In genomic region chr19:46372901-46373572, GRCh38 we compare ENCODE assay signal across 8 cellular contexts. TPM values are rescaled to one million over a fixed set of nuclear protein-coding genes. Genes with fewer than 3 reads are reported as not detected.
A peak's percentile ranks its signal among the peaks of the same experiment; 100 is the strongest.
DNase-seq lines count a peak whose midpoint lies in the region; ATAC-seq, FAIRE-seq and TF ChIP-seq lines count a peak whose summit lies in the region.

No MANE protein-coding gene starts in this region.

- peak overlapping the region; percentile 16 for H3K9ac ChIP-seq in endothelial cell of umbilical vein (replicated peaks; ENCODE audit: extremely low read depth, insufficient read depth, low read length)

- H3K4me3 Mint-ChIP-seq in osteocyte (ENCODE audit: unreplicated experiment) = no peak overlapping the region
- H3K4me3 Mint-ChIP-seq in naive thymus-derived CD4-positive, alpha-beta T cell = no peak overlapping the region

- no peak overlapping the region for H2AFZ ChIP-seq in endothelial cell of umbilical vein (ENCODE audit: low read depth, low read length)

- TF ChIP-seq POLR2A in endothelial cell of umbilical vein (IDR thresholded peaks at IDR 0.05; ENCODE audit: low read depth, low read length) = no peak

- peaks cover 44% of the 10 kb centered on the region for H3K79me2 ChIP-seq in endothelial cell of umbilical vein (ENCODE audit: control insufficient read depth, insufficient read depth, low read length)

- peak; percentile 66 for FAIRE-seq in endothelial cell of umbilical vein (lab: Jason Lieb, UNC)

- no peaks in the 10 kb centered on the region for H4K20me1 ChIP-seq in endothelial cell of umbilical vein (replicated peaks; ENCODE audit: control insufficient read depth, extremely low read depth, insufficient read depth, low read length)

- POLR2A ChIA-PET in endothelial cell of umbilical vein (lab: Charles Lee) = no interaction called here
- POLR2A ChIA-PET in naive thymus-derived CD4-positive, alpha-beta T cell (lab: Charles Lee) = no interaction called here

- H3K9me1 ChIP-seq in endothelial cell of umbilical vein (replicated peaks; ENCODE audit: control insufficient read depth, extremely low read depth, insufficient read depth, low read length) = no peaks in the 10 kb centered on the region

- H3K4me2 ChIP-seq in endothelial cell of umbilical vein (ENCODE audit: insufficient read depth, low read length) = no peak overlapping the region

- peaks cover 13 to 23% of the 10 kb centered on the region in 2 experiments for H3K36me3 ChIP-seq in endothelial cell of umbilical vein (ENCODE audit: control insufficient read depth in 2 of 2, extremely low read depth in 1 of 2, insufficient read depth in 2 of 2, low read length in 2 of 2)
- peaks cover 0 to 36% (median 4%) of the 10 kb centered on the region in 3 experiments for H3K36me3 ChIP-seq in naive thymus-derived CD4-positive, alpha-beta T cell (ENCODE audit: control insufficient read depth in 2 of 3, insufficient read depth in 3 of 3, low read length in 3 of 3)

- DNase-seq in DMS 273 treated with DMSO at 0.1 percent for 48 hours (lab: John Stamatoyannopoulos, UW) (peak; percentile 33), NCI-H226 (peak; percentile 84), endothelial cell of umbilical vein (ENCODE audit: low read depth, low spot score) (peak; percentile 30), osteocyte (ENCODE audit: extremely low spot score, unreplicated experiment) (no peak)
- no peak for DNase-seq in naive thymus-derived CD4-positive, alpha-beta T cell

- H3K27me3 Mint-ChIP-seq in osteocyte (ENCODE audit: unreplicated experiment) = no peaks in the 10 kb centered on the region
- H3K27me3 Mint-ChIP-seq in naive thymus-derived CD4-positive, alpha-beta T cell = no peaks in the 10 kb centered on the region

- dilution Hi-C loops in endothelial cell of umbilical vein (cut with MboI; ENCODE audit: extremely low pct_ligation_motif_present, low sequenced_read_pairs) = no loop called here

- CTCF ChIA-PET in endothelial cell of umbilical vein (lab: Charles Lee) = interaction anchor here (0.9 to 4.5 kb wide), 12 partner anchors 9 to 92 kb away, joined by 3 to 37 read pairs (median 4); partner anchors contain the start of gene PPP5C
- CTCF ChIA-PET in naive thymus-derived CD4-positive, alpha-beta T cell (lab: Charles Lee) = no interaction called here

- no peaks in the 10 kb centered on the region for H3K27me3 ChIP-seq in endothelial cell of umbilical vein (ENCODE audit: control insufficient read depth in 2 of 2, insufficient read depth in 2 of 2, low read length in 2 of 2)
- H3K27me3 ChIP-seq in naive thymus-derived CD4-positive, alpha-beta T cell (ENCODE audit: control insufficient read depth in 2 of 2, insufficient read depth in 2 of 2, low read length in 2 of 2) = no peaks in the 10 kb centered on the region

- no peaks in the 10 kb centered on the region for H3K9me3 Mint-ChIP-seq in osteocyte (ENCODE audit: unreplicated experiment)
- H3K9me3 Mint-ChIP-seq in naive thymus-derived CD4-positive, alpha-beta T cell = no peaks in the 10 kb centered on the region

- H3K27ac ChIP-seq in endothelial cell of umbilical vein (ENCODE audit: insufficient read depth, low read depth, low read length) = peak overlapping the region; percentile 79
- no peak overlapping the region for H3K27ac ChIP-seq in naive thymus-derived CD4-positive, alpha-beta T cell (ENCODE audit: low read depth, low read length)

- H3K4me3 ChIP-seq in endothelial cell of umbilical vein (replicated peaks in 1 of 3; ENCODE audit: insufficient read depth in 1 of 3, low read depth in 1 of 3, low read length in 3 of 3) = no peak overlapping the region
- H3K4me3 ChIP-seq in naive thymus-derived CD4-positive, alpha-beta T cell (ENCODE audit: low read length) = no peak overlapping the region

- intact Hi-C loops in endothelial cell of umbilical vein (cut with micrococcal nuclease) = loop anchor here (1.0 kb wide), 3 partner anchors 22 to 93 kb away; partner anchors contain the start of gene PPP5C
- intact Hi-C loops in naive thymus-derived CD4-positive, alpha-beta T cell (cut with micrococcal nuclease) = no loop called here

- H3K4me1 ChIP-seq in endothelial cell of umbilical vein (ENCODE audit: control insufficient read depth, extremely low read depth, insufficient read depth, low read length) = peaks cover 34% of the 10 kb centered on the region
- H3K4me1 ChIP-seq in naive thymus-derived CD4-positive, alpha-beta T cell (ENCODE audit: control insufficient read depth in 2 of 2, insufficient read depth in 2 of 2, low read length in 2 of 2) = peaks cover 4 to 5% of the 10 kb centered on the region in 2 donors

- peaks cover 13% of the 10 kb centered on the region for H3K36me3 Mint-ChIP-seq in osteocyte (ENCODE audit: unreplicated experiment)
- H3K36me3 Mint-ChIP-seq in naive thymus-derived CD4-positive, alpha-beta T cell = peaks cover 5 to 28% (median 8%) of the 10 kb centered on the region in 5 donors

- H3K9me3 ChIP-seq in endothelial cell of umbilical vein (replicated peaks; ENCODE audit: control insufficient read depth, insufficient read depth, low read length) = no peaks in the 10 kb centered on the region
- H3K9me3 ChIP-seq in naive thymus-derived CD4-positive, alpha-beta T cell (ENCODE audit: control insufficient read depth in 2 of 3, low read length in 3 of 3) = no peaks in the 10 kb centered on the region

- TF ChIP-seq CTCF in endothelial cell of umbilical vein (IDR thresholded peaks at IDR 0.05; ENCODE audit: extremely low read depth in 1 of 2, insufficient read depth in 1 of 2, low read depth in 1 of 2, low read length in 2 of 2) = peak; percentile 38 to 43
- TF ChIP-seq CTCF in osteocyte (IDR thresholded peaks at IDR 0.05) = peak; percentile 55

- H3K27ac Mint-ChIP-seq in osteocyte (ENCODE audit: unreplicated experiment) = peak overlapping the region; percentile 96
- H3K27ac Mint-ChIP-seq in naive thymus-derived CD4-positive, alpha-beta T cell = peak overlapping the region in 1 of 9 donors; percentile 21

- ATAC-seq in GM21786 (IDR thresholded peaks at IDR 0.05; ENCODE audit: unreplicated experiment) = no peak
- ATAC-seq in HG03460 (IDR thresholded peaks at IDR 0.05; ENCODE audit: unreplicated experiment) = no peak
- ATAC-seq in naive thymus-derived CD4-positive, alpha-beta T cell = no peak
- no peak for ATAC-seq in GM18867 (IDR thresholded peaks at IDR 0.05; ENCODE audit: unreplicated experiment)

- BruUV-seq in endothelial cell of umbilical vein (replicated peaks; lab: Mats Ljungman, UMichigan) = no TSS peak

- H3K4me1 Mint-ChIP-seq in osteocyte (ENCODE audit: unreplicated experiment) = peaks cover 53% of the 10 kb centered on the region
- peaks cover 15 to 35% (median 30%) of the 10 kb centered on the region in 7 donors for H3K4me1 Mint-ChIP-seq in naive thymus-derived CD4-positive, alpha-beta T cell

TF ChIP-seq in endothelial cell of umbilical vein, 7 proteins besides CTCF, POLR2A, EP300 and RAD21 (continues in another document):
- no peak for TF ChIP-seq EZH2 (IDR thresholded peaks at IDR 0.05; ENCODE audit: borderline replicate concordance, low read depth, low read length, severe bottlenecking)
- TF ChIP-seq GATA2 (IDR thresholded peaks at IDR 0.05; ENCODE audit: insufficient read depth, insufficient read length, low read depth, low read length) = no peak
- no peak for TF ChIP-seq MYC (IDR thresholded peaks at IDR 0.05; ENCODE audit: low read depth, low read length)
- TF ChIP-seq POLR2AphosphoS5 (IDR thresholded peaks at IDR 0.05; ENCODE audit: insufficient read depth, low read depth, low read length) = no peak
- no peak for TF ChIP-seq FOS (IDR thresholded peaks at IDR 0.05; ENCODE audit: borderline replicate concordance, insufficient read depth, low read length)
- no peak for TF ChIP-seq JUN (IDR thresholded peaks at IDR 0.05; ENCODE audit: borderline replicate concordance, insufficient read depth, insufficient read length, low read depth)

RNA-seq across cellular contexts. Expression of gene PPP5C, which starts 26.1 kb away (rescaled TPM):
- 102 and 114 TPM in 2 replicates for total RNA-seq in endothelial cell of umbilical vein
- 157 and 172 TPM in 2 replicates for polyA plus RNA-seq in endothelial cell of umbilical vein
- 176 and 178 TPM in 2 replicates for polyA plus RNA-seq in endothelial cell of umbilical vein (2011; cell fraction: cytosol; rRNA removed)
- 344 and 359 TPM in 2 replicates for polyA plus RNA-seq in endothelial cell of umbilical vein (2011; cell fraction: nucleus; rRNA removed)
- polyA plus RNA-seq in endothelial cell of umbilical vein (2012) = 80.6 and 99.1 TPM in 2 replicates
- polyA minus RNA-seq in endothelial cell of umbilical vein = 147 and 200 TPM in 2 replicates
- polyA minus RNA-seq in endothelial cell of umbilical vein (2011; cell fraction: cytosol; rRNA and poly(A)+ RNA removed) = 52.9 TPM
- 117 and 126 TPM in 2 replicates for polyA minus RNA-seq in endothelial cell of umbilical vein (2011; cell fraction: nucleus; rRNA and poly(A)+ RNA removed)
- total RNA-seq in osteocyte = 79.5 and 86.0 TPM in 2 replicates
- total RNA-seq in naive thymus-derived CD4-positive, alpha-beta T cell = 100 to 1,000 TPM in 1 of 5 experiments, 10 to 100 TPM in 4; 41.4 to 107 (median 52.0) TPM
- 10 to 100 TPM; 17.4 to 34.8 TPM for polyA plus RNA-seq in naive thymus-derived CD4-positive, alpha-beta T cell

RNA-seq across cellular contexts. Expression of gene CCDC8, which starts 40.3 kb away (rescaled TPM):
- total RNA-seq in endothelial cell of umbilical vein (0.35 and 0.75 TPM in 2 replicates), osteocyte (34.5 and 35.0 TPM in 2 replicates)
- 0.18 and 0.19 TPM in 2 replicates for polyA plus RNA-seq in endothelial cell of umbilical vein
- polyA plus RNA-seq in endothelial cell of umbilical vein (2011; cell fraction: cytosol; rRNA removed) = 0.21 and 0.26 TPM in 2 replicates
- 0.06 and 0.13 TPM in 2 replicates for polyA plus RNA-seq in endothelial cell of umbilical vein (2011; cell fraction: nucleus; rRNA removed)
- polyA plus RNA-seq in endothelial cell of umbilical vein (2012) = 0.19 and 0.67 TPM in 2 replicates
- 0.21 and 0.22 TPM in 2 replicates for polyA minus RNA-seq in endothelial cell of umbilical vein
- not detected for polyA minus RNA-seq in endothelial cell of umbilical vein (2011; cell fraction: cytosol; rRNA and poly(A)+ RNA removed)
- polyA minus RNA-seq in endothelial cell of umbilical vein (2011; cell fraction: nucleus; rRNA and poly(A)+ RNA removed) = 0.14 TPM in 1 of 2 replicates, not detected in the other
- not detected for total RNA-seq in naive thymus-derived CD4-positive, alpha-beta T cell
- not detected for polyA plus RNA-seq in naive thymus-derived CD4-positive, alpha-beta T cell

RNA-seq across cellular contexts. Expression of gene PNMA8C, which starts 55.7 kb away (rescaled TPM):
- 0.07 TPM in 1 of 2 replicates, not detected in the other for total RNA-seq in endothelial cell of umbilical vein
- polyA plus RNA-seq in endothelial cell of umbilical vein = not detected in 2 replicates
- not detected in 2 replicates for polyA plus RNA-seq in endothelial cell of umbilical vein (2011; cell fraction: cytosol; rRNA removed)
- polyA plus RNA-seq in endothelial cell of umbilical vein (2011; cell fraction: nucleus; rRNA removed) = not detected in 2 replicates
- polyA plus RNA-seq in endothelial cell of umbilical vein (2012) = not detected in 2 replicates
- not detected in 2 replicates for polyA minus RNA-seq in endothelial cell of umbilical vein
- not detected for polyA minus RNA-seq in endothelial cell of umbilical vein (2011; cell fraction: cytosol; rRNA and poly(A)+ RNA removed)
- polyA minus RNA-seq in endothelial cell of umbilical vein (2011; cell fraction: nucleus; rRNA and poly(A)+ RNA removed) = not detected in 2 replicates
- 0.11 TPM in 1 of 2 replicates, not detected in the other for total RNA-seq in osteocyte
- not detected for total RNA-seq in naive thymus-derived CD4-positive, alpha-beta T cell
- polyA plus RNA-seq in naive thymus-derived CD4-positive, alpha-beta T cell = not detected

Comparison
In these comparisons a context has a peak if more than half of its experiments do, and no peak if none do; other contexts are left out.
1. DNase-seq: peak in DMS 273 treated with DMSO at 0.1 percent for 48 hours (single experiment), NCI-H226 (single experiment) and endothelial cell of umbilical vein (single experiment); none in osteocyte (single experiment) and naive thymus-derived CD4-positive, alpha-beta T cell (0 of 9).
2. RNA of gene CCDC8, which starts 40.3 kb away (total RNA-seq): 34.5 to 35.0 TPM in osteocyte; 0.35 to 0.75 TPM in endothelial cell of umbilical vein and not detected in naive thymus-derived CD4-positive, alpha-beta T cell; every median in the first group is over 10 times any median in the second.